Comparison of ENCODE assay signal across 17 cellular contexts in genomic region chr13:43119206-43119605, GRCh38.
A peak's percentile ranks its signal among the peaks of the same experiment; 100 is the strongest.
DNase-seq lines count a peak whose midpoint lies in the region; TF ChIP-seq lines count a peak whose summit lies in the region.
"Had no signal": no experiment of that assay in that cellular context is flagged by ENCODE, and none has a peak within 500 bp of the region (broad histone marks: within the 10 kb centered on the region; RNA-seq: fewer than 3 reads in every experiment).

No MANE protein-coding gene starts in this region.

- H3K27ac ChIP-seq in H9 (ENCODE audit: insufficient read length, low read depth, low read length) (no peak overlapping the region), neuronal stem cell (replicated peaks; ENCODE audit: low read length) (no peak overlapping the region), WERI-Rb-1 (no peak overlapping the region)
- H3K27ac ChIP-seq: A549, C4-2B, GM23248, HL-60 had no signal

- H2BK20ac ChIP-seq in H9 (ENCODE audit: low read depth, low read length, poor library complexity, severe bottlenecking) = no peak overlapping the region

- no peaks in the 10 kb centered on the region for H3K36me3 ChIP-seq in neuronal stem cell (replicated peaks in 1 of 2; ENCODE audit: control insufficient read depth in 2 of 2, insufficient read depth in 2 of 2, low read length in 2 of 2)
- H3K36me3 ChIP-seq in WERI-Rb-1 = no peaks in the 10 kb centered on the region
- H3K36me3 ChIP-seq: BE2C had no signal

- DNase-seq in ELF-1 (ENCODE audit: low read depth, low spot score) (peak; percentile 58), H9 (peak; percentile 29), glutamatergic neuron (peak; percentile 29), neuronal stem cell (ENCODE audit: low spot score) (no peak), HT-29 (ENCODE audit: low spot score) (no peak), WERI-Rb-1 (no peak), NCI-H748 treated with DMSO at 0.1 percent for 48 hours (lab: John Stamatoyannopoulos, UW) (no peak)
- DNase-seq: BE2C; CD4-positive, alpha-beta memory T cell; DMS79; GM23248; HCEC 1CT; HFFc6; IMR-90 had no signal

- no peak overlapping the region for H4K5ac ChIP-seq in H9 (ENCODE audit: insufficient read length, low read depth, low read length)

- no peaks in the 10 kb centered on the region for H3K9me3 Mint-ChIP-seq in H9
- H3K9me3 Mint-ChIP-seq in glutamatergic neuron (ENCODE audit: unreplicated experiment) = peaks cover 2% of the 10 kb centered on the region
- H3K9me3 Mint-ChIP-seq: CD4-positive, alpha-beta memory T cell; HFFc6 had no signal

- no peaks in the 10 kb centered on the region for H3K79me2 ChIP-seq in H9 (ENCODE audit: insufficient read depth, low read length)

- no peak overlapping the region for H3T11ph ChIP-seq in H9 (ENCODE audit: low read length)

- no peak overlapping the region for H3K56ac ChIP-seq in H9 (ENCODE audit: insufficient read length, low read depth, low read length)

- H3K27me3 ChIP-seq in H9 (ENCODE audit: insufficient read depth, low read length) = no peaks in the 10 kb centered on the region
- H3K27me3 ChIP-seq in neuronal stem cell (ENCODE audit: control insufficient read depth in 3 of 3, insufficient read depth in 3 of 3, low read depth in 1 of 3, low read length in 3 of 3) = no peaks in the 10 kb centered on the region
- H3K27me3 ChIP-seq in WERI-Rb-1 (ENCODE audit: insufficient read depth, low read depth, severe bottlenecking) = no peaks in the 10 kb centered on the region
- H3K27me3 ChIP-seq: BE2C had no signal

- H4K91ac ChIP-seq in H9 (ENCODE audit: insufficient read length, low read depth, low read length) (no peak overlapping the region), neuronal stem cell (ENCODE audit: low read depth, low read length, poor library complexity) (peak overlapping the region; percentile 6)

- H3K9me3 ChIP-seq in H9 (ENCODE audit: control insufficient read depth, low read depth, low read length) (no peaks in the 10 kb centered on the region), neuronal stem cell (replicated peaks in 1 of 2; ENCODE audit: control insufficient read depth in 2 of 2, insufficient read depth in 1 of 2, low read depth in 1 of 2, low read length in 2 of 2) (peaks cover 0 to 2% of the 10 kb centered on the region in 2 donors), WERI-Rb-1 (ENCODE audit: severe bottlenecking) (no peaks in the 10 kb centered on the region)
- H3K9me3 ChIP-seq: A549, BE2C had no signal

- no peak overlapping the region for H3K9ac ChIP-seq in H9 (ENCODE audit: extremely low read depth, insufficient read length, low read length)
- H3K9ac ChIP-seq in neuronal stem cell (ENCODE audit: low read depth, low read length, poor library complexity) = no peak overlapping the region
- H3K9ac ChIP-seq: GM23248 had no signal

- H3K4me3 ChIP-seq in neuronal stem cell (ENCODE audit: low read length in 2 of 2) (no peak overlapping the region), WERI-Rb-1 (ENCODE audit: low read depth, low read length) (no peak overlapping the region)
- H3K4me3 ChIP-seq: A549, GM23248 had no signal

- no peak overlapping the region for H4K8ac ChIP-seq in H9 (replicated peaks; ENCODE audit: insufficient read length, low read depth, low read length)
- no peak overlapping the region for H4K8ac ChIP-seq in neuronal stem cell (ENCODE audit: low read depth, low read length)

- no peaks in the 10 kb centered on the region; a peak in 1 of 7 replicates for H3K36me3 Mint-ChIP-seq in H9 (ENCODE audit: insufficient read depth in 1 of 3, low read depth in 3 of 3)
- no peaks in the 10 kb centered on the region for H3K36me3 Mint-ChIP-seq in glutamatergic neuron (ENCODE audit: unreplicated experiment)
- H3K36me3 Mint-ChIP-seq: CD4-positive, alpha-beta memory T cell had no signal

- H3K4me1 Mint-ChIP-seq in H9 (peaks cover 3 to 4% of the 10 kb centered on the region in 2 experiments; a peak in 3 of 4 replicates), glutamatergic neuron (ENCODE audit: low read depth, unreplicated experiment) (peaks cover 11% of the 10 kb centered on the region)
- H3K4me1 Mint-ChIP-seq: CD4-positive, alpha-beta memory T cell had no signal

- no peak overlapping the region for H3K23ac ChIP-seq in H9 (ENCODE audit: insufficient read length, low read depth, low read length)
- H3K23ac ChIP-seq in neuronal stem cell (ENCODE audit: low read depth, low read length, poor library complexity) = no peak overlapping the region

- H3K18ac ChIP-seq in H9 (ENCODE audit: insufficient read length, low read depth, low read length) = no peak overlapping the region
- H3K18ac ChIP-seq in neuronal stem cell (ENCODE audit: low read length) = peak overlapping the region; percentile 61

- H4K20me1 ChIP-seq in H9 (ENCODE audit: control insufficient read depth, insufficient read depth, insufficient read length) = no peaks in the 10 kb centered on the region

- H3K23me2 ChIP-seq in H9 (ENCODE audit: insufficient read length, low read depth, low read length, poor library complexity, severe bottlenecking) = no peaks in the 10 kb centered on the region

- H3K4me3 Mint-ChIP-seq in H9 = no peak overlapping the region
- no peak overlapping the region for H3K4me3 Mint-ChIP-seq in glutamatergic neuron (ENCODE audit: unreplicated experiment)
- H3K4me3 Mint-ChIP-seq: CD4-positive, alpha-beta memory T cell; HFFc6 had no signal

- H3K14ac ChIP-seq in H9 (ENCODE audit: insufficient read depth, low read length) (no peak overlapping the region), neuronal stem cell (ENCODE audit: low read length) (no peak overlapping the region)

- no peak overlapping the region; a peak in 1 of 7 replicates for H3K27ac Mint-ChIP-seq in H9
- H3K27ac Mint-ChIP-seq in glutamatergic neuron (ENCODE audit: unreplicated experiment) = no peak overlapping the region
- H3K27ac Mint-ChIP-seq: HFFc6 had no signal

- no peak overlapping the region for H2BK5ac ChIP-seq in H9 (ENCODE audit: insufficient read length, low read length)
- no peak overlapping the region for H2BK5ac ChIP-seq in neuronal stem cell (ENCODE audit: low read length)

- H3K79me1 ChIP-seq in H9 (ENCODE audit: insufficient read depth, low read depth, low read length, poor library complexity, severe bottlenecking) (no peaks in the 10 kb centered on the region), neuronal stem cell (ENCODE audit: low read depth, low read length) (no peaks in the 10 kb centered on the region)

- H2AK5ac ChIP-seq in H9 (ENCODE audit: insufficient read length, low read length) (no peak overlapping the region), neuronal stem cell (ENCODE audit: low read depth, low read length) (no peak overlapping the region)

- H3K4ac ChIP-seq in H9 (ENCODE audit: low read depth, low read length) (no peak overlapping the region), neuronal stem cell (ENCODE audit: low read length) (no peak overlapping the region)

- no peak overlapping the region for H2BK120ac ChIP-seq in H9 (ENCODE audit: low read depth, low read length, poor library complexity, severe bottlenecking)
- no peak overlapping the region for H2BK120ac ChIP-seq in neuronal stem cell (ENCODE audit: low read depth, low read length)

- H3K27me3 Mint-ChIP-seq in H9 (ENCODE audit: low read depth) = no peaks in the 10 kb centered on the region
- H3K27me3 Mint-ChIP-seq in glutamatergic neuron (ENCODE audit: unreplicated experiment) = no peaks in the 10 kb centered on the region

- H3K4me2 ChIP-seq in H9 (ENCODE audit: insufficient read depth, insufficient read length, low read length) (no peak overlapping the region), neuronal stem cell (ENCODE audit: insufficient read depth, low read length, poor library complexity, severe bottlenecking) (no peak overlapping the region)
- H3K4me2 ChIP-seq: A549 had no signal

- no peak overlapping the region for H2BK12ac ChIP-seq in H9 (ENCODE audit: insufficient read length, low read depth, low read length)
- no peak overlapping the region for H2BK12ac ChIP-seq in neuronal stem cell (ENCODE audit: low read length)

- H2BK15ac ChIP-seq in H9 (ENCODE audit: low read depth, low read length) (no peak overlapping the region), neuronal stem cell (ENCODE audit: low read length) (no peak overlapping the region)

- H2AFZ ChIP-seq in H9 (ENCODE audit: low read length) (no peak overlapping the region), neuronal stem cell (ENCODE audit: low read length) (peak overlapping the region; percentile 75)
- H2AFZ ChIP-seq: GM23248 had no signal

- WGBS in H9 (ENCODE audit: extremely low coverage, insufficient read length, low lambda C conversion rate) = no CpG with 5 or more reads among the region's 6 CpGs
- WGBS in neuronal stem cell (ENCODE audit: extremely low coverage in 2 of 2, insufficient read length in 2 of 2, insufficient replicate concordance in 1 of 2), 2 donors = no CpG with 5 or more reads among the region's 6 CpGs

- H3K4me1 ChIP-seq in H9 (ENCODE audit: insufficient read depth, low read length) (no peaks in the 10 kb centered on the region), neuronal stem cell (ENCODE audit: control insufficient read depth in 2 of 2, insufficient read depth in 1 of 2, low read depth in 1 of 2, low read length in 2 of 2) (peaks cover 3 to 8% of the 10 kb centered on the region in 2 donors)
- H3K4me1 ChIP-seq: A549 had no signal

- TF ChIP-seq CTCF in H9 (conservative IDR thresholded peaks at IDR 0.05) = no peak
- TF ChIP-seq CTCF in glutamatergic neuron (IDR thresholded peaks at IDR 0.05; ENCODE audit: partially characterized antibody, unreplicated experiment) = no peak
- no peak for TF ChIP-seq CTCF in WERI-Rb-1 (IDR thresholded peaks at IDR 0.05; ENCODE audit: low read depth, low read length)

Comparison
In these comparisons a context has a peak if more than half of its experiments do, and no peak if none do; other contexts are left out.
1. DNase-seq: peak in ELF-1 (single experiment), H9 (single experiment) and glutamatergic neuron (single experiment); none in neuronal stem cell (single experiment), HT-29 (single experiment), WERI-Rb-1 (single experiment) and NCI-H748 treated with DMSO at 0.1 percent for 48 hours (single experiment).